ENCODE assay signal across 8 cellular contexts in genomic region chr18:24271381-24272331, GRCh38.
DNase-seq lines count a peak whose midpoint lies in the region; ATAC-seq and TF ChIP-seq lines count a peak whose summit lies in the region.

No MANE protein-coding gene starts in this region.

- peaks cover 5% of the 10 kb centered on the region for H3K4me1 Mint-ChIP-seq in activated T-cell treated with anti-CD3 and anti-CD28 coated beads, Interleukin-2, amount 50 U/mL, for 72 hours (ENCODE audit: low read depth)
- peaks cover 7 to 20% (median 10%) of the 10 kb centered on the region in 3 donors for H3K4me1 Mint-ChIP-seq in naive B cell

- H3K36me3 ChIP-seq in tibial nerve = no peaks in the 10 kb centered on the region

- H3K27ac Mint-ChIP-seq in activated T-cell treated with anti-CD3 and anti-CD28 coated beads, Interleukin-2, amount 50 U/mL, for 72 hours = no peak overlapping the region
- peak overlapping the region in 4 of 6 donors; percentile 22 to 92 (median 62) for H3K27ac Mint-ChIP-seq in naive B cell

- 0% methylated on average over 49 of the region's 97 CpGs for WGBS in tibial nerve, 2 donors

- peak overlapping the region; percentile 87 to 97 (median 93) for H3K27ac ChIP-seq in tibial nerve

- peaks cover 42% of the 10 kb centered on the region for H3K27me3 Mint-ChIP-seq in activated T-cell treated with anti-CD3 and anti-CD28 coated beads, Interleukin-2, amount 50 U/mL, for 72 hours (ENCODE audit: low read depth)
- peaks cover 4 to 26% (median 16%) of the 10 kb centered on the region in 3 donors for H3K27me3 Mint-ChIP-seq in naive B cell

- H3K4me3 ChIP-seq in fibroblast of villous mesenchyme (ENCODE audit: low read depth, low read length) (peak overlapping the region; percentile 66), tibial nerve (peak overlapping the region; percentile 62 to 95 (median 90))

- TF ChIP-seq CTCF in GM10248 (IDR thresholded peaks at IDR 0.05; ENCODE audit: control extremely low read depth, extremely low read depth, low read depth, missing control alignments) (no peak), fibroblast of villous mesenchyme (IDR thresholded peaks at IDR 0.05; ENCODE audit: insufficient read depth, low read depth, low read length) (peak; percentile 15), tibial nerve (IDR thresholded peaks at IDR 0.05) (peak in 3 of 5 experiments; percentile 26 to 51 (median 41))

- peak; percentile 80 to 85 for ATAC-seq in activated T-cell treated with anti-CD3 and anti-CD28 coated beads, Interleukin-2, amount 50 U/mL, for 72 hours (replicated peaks in 1 of 2)
- ATAC-seq in naive B cell (ENCODE audit: low read depth in 2 of 2) = peak; percentile 72 to 75
- ATAC-seq in GM19324 (IDR thresholded peaks at IDR 0.05; ENCODE audit: low FRiP score, unreplicated experiment) = no peak

- peak overlapping the region; percentile 82 to 92 for H3K4me3 Mint-ChIP-seq in activated T-cell treated with anti-CD3 and anti-CD28 coated beads, Interleukin-2, amount 50 U/mL, for 72 hours
- peak overlapping the region; percentile 81 to 95 (median 90) for H3K4me3 Mint-ChIP-seq in naive B cell

- POLR2A ChIA-PET in GM10248 (lab: Yijun Ruan, JAX) = no interaction called here

- H3K27me3 ChIP-seq in tibial nerve = no peaks in the 10 kb centered on the region

- peaks cover 0 to 2% of the 10 kb centered on the region in 2 donors for H3K9me3 Mint-ChIP-seq in activated T-cell treated with anti-CD3 and anti-CD28 coated beads, Interleukin-2, amount 50 U/mL, for 72 hours
- H3K9me3 Mint-ChIP-seq in naive B cell = peaks cover 0 to 2% (median 0%) of the 10 kb centered on the region in 7 donors

- H3K36me3 Mint-ChIP-seq in activated T-cell treated with anti-CD3 and anti-CD28 coated beads, Interleukin-2, amount 50 U/mL, for 72 hours (ENCODE audit: insufficient read depth in 2 of 2) = peaks cover 0 to 1% of the 10 kb centered on the region in 2 donors
- H3K36me3 Mint-ChIP-seq in naive B cell = no peaks in the 10 kb centered on the region

- TF ChIP-seq POLR2A in tibial nerve (IDR thresholded peaks at IDR 0.05) = peak in 1 of 2 donors; percentile 26

- no peaks in the 10 kb centered on the region for H3K9me3 ChIP-seq in tibial nerve

- DNase-seq in A172 (ENCODE audit: low spot score) (peak; percentile 56), GM10248 (ENCODE audit: extremely low spot score) (peak; percentile 28), NCI-H146 (lab: John Stamatoyannopoulos, UW) (peak; percentile 94), fibroblast of villous mesenchyme (ENCODE audit: low read depth) (peak; percentile 76), naive B cell (peak; percentile 24), tibial nerve (ENCODE audit: low spot score in 2 of 2) (peak; percentile 33 to 50)
- DNase-seq in activated T-cell treated with anti-CD3 and anti-CD28 coated beads, Interleukin-2, amount 50 U/mL, for 72 hours = peak; percentile 33 to 37

- peak in 1 of 2 donors; percentile 36 for TF ChIP-seq EP300 in tibial nerve (IDR thresholded peaks at IDR 0.05)

- H3K4me1 ChIP-seq in tibial nerve = peaks cover 0 to 38% (median 6%) of the 10 kb centered on the region in 4 donors

- CTCF ChIA-PET in GM10248 (lab: Yijun Ruan, JAX) = interaction anchor here (1.3 kb wide), 1 partner anchor 89 kb away, joined by 3 read pairs; no protein-coding TSS in a partner anchor

Comparison
In these comparisons a context has a peak if more than half of its experiments do, and no peak if none do; other contexts are left out.
1. DNase-seq: peak in every context shown above with its lines; median percentile 94 in NCI-H146; 76 in fibroblast of villous mesenchyme; 56 in A172; 42 in tibial nerve; 35 in activated T-cell treated with anti-CD3 and anti-CD28 coated beads, Interleukin-2, amount 50 U/mL, for 72 hours; 28 in GM10248; 24 in naive B cell.